9 cellular contexts compared by ENCODE assay signal in the genomic region with DNA sequence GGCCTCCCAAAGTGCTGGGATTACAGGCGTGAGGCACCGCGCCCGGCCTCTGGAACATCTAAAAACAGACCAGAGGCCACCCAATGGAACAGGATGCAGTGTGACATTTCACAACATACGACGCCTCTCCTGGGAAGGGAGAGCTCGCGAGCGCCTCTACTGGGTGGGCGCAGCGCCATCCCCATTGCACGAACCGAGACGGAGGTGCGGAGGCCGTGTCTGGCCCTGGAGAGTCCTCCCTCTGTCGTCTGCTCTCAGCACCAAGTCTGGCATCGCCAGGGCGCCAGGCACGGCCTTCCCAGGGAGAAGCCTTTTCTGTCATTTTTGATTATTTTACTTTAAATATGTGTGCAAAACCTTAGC. TPM values are rescaled to one million over a fixed set of nuclear protein-coding genes. Genes with fewer than 3 reads are reported as not detected.
DNase-seq lines count a peak whose midpoint lies in the region; ATAC-seq and TF ChIP-seq lines count a peak whose summit lies in the region.
"Had no signal": no experiment of that assay in that cellular context is flagged by ENCODE, and none has a peak within 500 bp of the region (broad histone marks: within the 10 kb centered on the region; RNA-seq: fewer than 3 reads in every experiment).

No MANE protein-coding gene starts in this region.

- peak; percentile 48 for TF ChIP-seq CTCF in foreskin keratinocyte (conservative IDR thresholded peaks at IDR 0.05)

- no peak overlapping the region for H3K4me3 ChIP-seq in skeletal muscle satellite cell (ENCODE audit: low read length)

- H3K9ac ChIP-seq in skeletal muscle satellite cell (ENCODE audit: low read depth, low read length): no peak overlapping the region

- H3K4me1 ChIP-seq in foreskin keratinocyte (peaks cover 7% of the 10 kb centered on the region), skeletal muscle satellite cell (ENCODE audit: control insufficient read depth, insufficient read depth, low read length) (peaks cover 33% of the 10 kb centered on the region)

- peak overlapping the region; percentile 88 for H3K4me2 ChIP-seq in skeletal muscle satellite cell (ENCODE audit: low read length)

- H3K27me3 ChIP-seq in foreskin keratinocyte: peaks cover 38% of the 10 kb centered on the region
- H3K27me3 ChIP-seq in skeletal muscle satellite cell (ENCODE audit: control insufficient read depth, insufficient read depth, low read length): peaks cover 23% of the 10 kb centered on the region

- ATAC-seq in SK-N-SH treated with all-trans-retinoic acid at 6 μM for 48 hours: peak; percentile 57
- ATAC-seq in foreskin keratinocyte: peak; percentile 57
- ATAC-seq in GM21515 (IDR thresholded peaks at IDR 0.05; ENCODE audit: unreplicated experiment): no peak
- no peak for ATAC-seq in GM21390 (IDR thresholded peaks at IDR 0.05; ENCODE audit: unreplicated experiment)

- H3K36me3 ChIP-seq in skeletal muscle satellite cell (ENCODE audit: insufficient read depth, low read length): no peaks in the 10 kb centered on the region

- H3K9me3 ChIP-seq in skeletal muscle satellite cell (replicated peaks; ENCODE audit: low read length): no peaks in the 10 kb centered on the region

- DNase-seq in activated naive CD4-positive, alpha-beta T cell treated with Interleukin-2 at 50 U/mL for 16 hours: peak; percentile 18
- DNase-seq in activated naive CD4-positive, alpha-beta T cell (lab: John Stamatoyannopoulos, UW): no peak
- DNase-seq in foreskin keratinocyte (peak in 1 of 2 donors; percentile 50), SHP77 treated with DMSO at 0.1 percent for 48 hours (lab: John Stamatoyannopoulos, UW) (no peak)

- no peak overlapping the region for H3K27ac ChIP-seq in foreskin keratinocyte
- H3K27ac ChIP-seq: skin epidermis had no signal

TF ChIP-seq in SK-N-SH treated with all-trans-retinoic acid at 6 μM for 48 hours, 23 proteins besides CTCF, POLR2A, EP300 and RAD21:
- no peak for TF ChIP-seq PPARA (CRISPR knock-in tag; IDR thresholded peaks at IDR 0.05; ENCODE audit: borderline replicate concordance)
- TF ChIP-seq POU6F1 (CRISPR knock-in tag; IDR thresholded peaks at IDR 0.05; ENCODE audit: borderline replicate concordance, low read depth): no peak
- no peak for TF ChIP-seq TCF4 (CRISPR knock-in tag; IDR thresholded peaks at IDR 0.05; ENCODE audit: borderline replicate concordance)
- no peak for TF ChIP-seq ZC3H10 (CRISPR knock-in tag; IDR thresholded peaks at IDR 0.05)
- no peak for TF ChIP-seq OSR1 (CRISPR knock-in tag; IDR thresholded peaks at IDR 0.05)
- TF ChIP-seq ISL1 (CRISPR knock-in tag; IDR thresholded peaks at IDR 0.05): no peak
- TF ChIP-seq TSHZ2 (CRISPR knock-in tag; IDR thresholded peaks at IDR 0.05): no peak
- TF ChIP-seq RARB (CRISPR knock-in tag; IDR thresholded peaks at IDR 0.05): no peak
- TF ChIP-seq CREB5 (CRISPR knock-in tag; IDR thresholded peaks at IDR 0.05; ENCODE audit: low read depth): no peak
- no peak for TF ChIP-seq ZNF8 (CRISPR knock-in tag; IDR thresholded peaks at IDR 0.05)

RNA-seq across cellular contexts. Expression of gene GBX2, which starts 9.4 kb away (rescaled TPM):
- 0.14 and 0.24 TPM in 2 replicates for total RNA-seq in foreskin keratinocyte
- 0.14 and 0.27 TPM in 2 replicates for polyA plus RNA-seq in foreskin keratinocyte
- 0.22 and 0.25 TPM in 2 replicates for total RNA-seq in skeletal muscle satellite cell (2012; rRNA removed)

Comparison
In these comparisons a context has a peak if more than half of its experiments do, and no peak if none do; other contexts are left out.
1. ATAC-seq: peak in SK-N-SH treated with all-trans-retinoic acid at 6 μM for 48 hours (single experiment) and foreskin keratinocyte (single experiment); none in GM21515 (single experiment) and GM21390 (single experiment).